In the genomic region with DNA sequence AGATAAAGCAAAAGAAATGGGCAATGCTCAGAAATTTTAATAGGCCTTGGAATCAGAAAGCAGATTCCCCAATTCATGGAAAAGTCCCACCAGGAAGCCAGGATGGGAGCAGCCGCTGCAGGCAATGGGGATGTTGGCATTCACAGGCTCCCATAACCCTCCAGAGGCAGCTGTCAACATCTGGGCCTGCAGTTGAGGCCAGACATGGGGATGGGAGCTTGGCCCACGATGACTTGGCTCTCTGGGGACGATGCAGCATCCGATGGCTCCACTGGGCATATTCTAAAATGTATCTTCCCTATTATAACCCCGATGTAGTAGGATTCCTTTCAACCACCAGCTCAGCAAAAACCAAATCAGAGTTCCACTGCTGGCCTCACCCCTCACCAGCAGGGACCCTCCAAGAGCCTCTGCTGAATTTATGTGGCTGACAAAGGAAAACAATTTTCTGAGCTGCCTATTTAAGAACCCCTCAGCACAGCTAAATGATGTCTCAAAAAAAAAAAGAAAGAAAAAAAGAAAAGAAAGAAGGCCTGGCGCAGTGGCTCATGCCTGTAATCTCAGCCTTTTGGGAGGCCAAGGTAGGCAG, we compare ENCODE assay signal across 12 cellular contexts. TPM values are rescaled to one million over a fixed set of nuclear protein-coding genes. Genes with fewer than 3 reads are reported as not detected.
DNase-seq lines count a peak whose midpoint lies in the region; ATAC-seq and TF ChIP-seq lines count a peak whose summit lies in the region.
"Had no signal": no experiment of that assay in that cellular context is flagged by ENCODE, and none has a peak within 500 bp of the region (broad histone marks: within the 10 kb centered on the region; RNA-seq: fewer than 3 reads in every experiment).

No MANE protein-coding gene starts in this region.

- H3K9ac ChIP-seq in smooth muscle cell (ENCODE audit: low read depth), result no peak overlapping the region

- H3K27me3 ChIP-seq in adrenal gland, result no peaks in the 10 kb centered on the region
- H3K27me3 ChIP-seq in heart left ventricle, result peaks cover 0 to 11% (median 0%) of the 10 kb centered on the region in 9 donors
- no peaks in the 10 kb centered on the region for H3K27me3 ChIP-seq in smooth muscle cell (ENCODE audit: low read depth)
- H3K27me3 ChIP-seq in prostate gland (replicated peaks; ENCODE audit: insufficient read depth), result no peaks in the 10 kb centered on the region

- H4K20me1 ChIP-seq in smooth muscle cell (ENCODE audit: low read depth), result peaks cover 100% of the 10 kb centered on the region

- peaks cover 46 to 90% of the 10 kb centered on the region in 2 donors for H3K4me1 ChIP-seq in adrenal gland (replicated peaks in 1 of 2)
- H3K4me1 ChIP-seq in heart left ventricle, result peaks cover 20 to 99% (median 83%) of the 10 kb centered on the region in 12 donors
- peaks cover 42% of the 10 kb centered on the region for H3K4me1 ChIP-seq in smooth muscle cell (ENCODE audit: low read depth)
- H3K4me1 ChIP-seq in prostate gland (replicated peaks), result no peaks in the 10 kb centered on the region

- peak overlapping the region; percentile 97 for H3K4me2 ChIP-seq in smooth muscle cell

- WGBS in adrenal gland, 4 donors, result 64 to 84% (median 69%) methylated on average over 4 to 6 of the region's 6 CpGs
- WGBS in heart left ventricle, 4 donors, result 45 to 61% (median 50%) methylated on average over 6 of the region's 6 CpGs
- 51% methylated on average over 6 of the region's 6 CpGs for WGBS in smooth muscle cell (ENCODE audit: low lambda C conversion rate)
- 76% methylated on average over 6 of the region's 6 CpGs for WGBS in prostate gland

- peak; percentile 31; the same call in 1 of the 3 replicates for TF ChIP-seq CTCF in GM12872 (IDR thresholded peaks at IDR 0.05; ENCODE audit: insufficient read depth, low read depth, low read length)
- TF ChIP-seq CTCF in adrenal gland (IDR thresholded peaks at IDR 0.05), result peak in 1 of 6 experiments; percentile 8
- peak in 5 of 12 donors; percentile 11 to 26 (median 22) for TF ChIP-seq CTCF in heart left ventricle (IDR thresholded peaks at IDR 0.05)
- TF ChIP-seq CTCF in smooth muscle cell (IDR thresholded peaks at IDR 0.05; ENCODE audit: borderline replicate concordance, insufficient read depth, poor library complexity, severe bottlenecking), result peak; percentile 24
- TF ChIP-seq CTCF in prostate gland (IDR thresholded peaks at IDR 0.05), result no peak

- no peak overlapping the region for H2AFZ ChIP-seq in smooth muscle cell (ENCODE audit: low read depth)

- TF ChIP-seq POLR2A in adrenal gland (IDR thresholded peaks at IDR 0.05), result no peak
- TF ChIP-seq POLR2A in heart left ventricle (IDR thresholded peaks at IDR 0.05), result no peak
- no peak for TF ChIP-seq POLR2A in prostate gland (IDR thresholded peaks at IDR 0.05)

- no peaks in the 10 kb centered on the region for H3K9me3 ChIP-seq in adrenal gland (replicated peaks in 1 of 3)
- H3K9me3 ChIP-seq in heart left ventricle, result no peaks in the 10 kb centered on the region
- H3K9me3 ChIP-seq in smooth muscle cell (replicated peaks; ENCODE audit: low read depth), result no peaks in the 10 kb centered on the region
- no peaks in the 10 kb centered on the region for H3K9me3 ChIP-seq in prostate gland
- H3K9me3 ChIP-seq: spleen had no signal

- H3K4me3 ChIP-seq in adrenal gland (no peak overlapping the region), heart left ventricle (peak overlapping the region in 2 of 12 donors; percentile 9 to 12), smooth muscle cell (no peak overlapping the region), prostate gland (no peak overlapping the region)
- H3K4me3 ChIP-seq: spleen had no signal

- peaks cover 0 to 14% of the 10 kb centered on the region in 2 donors for H3K36me3 ChIP-seq in adrenal gland (replicated peaks in 1 of 2)
- H3K36me3 ChIP-seq in heart left ventricle, result peaks cover 0 to 22% (median 10%) of the 10 kb centered on the region in 9 donors
- H3K36me3 ChIP-seq in smooth muscle cell (ENCODE audit: low read depth), result no peaks in the 10 kb centered on the region
- H3K36me3 ChIP-seq in prostate gland, result no peaks in the 10 kb centered on the region

- DNase-seq in adrenal gland (no peak), heart left ventricle (peak in 2 of 5 donors; percentile 52 to 66), smooth muscle cell (lab: John Stamatoyannopoulos, UW; ENCODE audit: unreplicated experiment) (no peak), superior temporal gyrus (ENCODE audit: extremely low spot score) (no peak), anterior cingulate cortex (lab: John Stamatoyannopoulos, UW) (no peak), prostate gland (ENCODE audit: low spot score) (no peak)
- DNase-seq: naive thymus-derived CD8-positive, alpha-beta T cell; NCI-H2171 treated with DMSO at 0.1 percent for 48 hours; spleen; T-helper 9 cell had no signal

- peaks cover 100% of the 10 kb centered on the region for H3K79me2 ChIP-seq in smooth muscle cell (ENCODE audit: low read depth)

- H3K27ac ChIP-seq in adrenal gland (peak overlapping the region in 4 of 5 donors; percentile 28 to 62 (median 50)), heart left ventricle (peak overlapping the region in 11 of 12 donors; percentile 31 to 97 (median 83)), smooth muscle cell (ENCODE audit: low read depth) (peak overlapping the region; percentile 65), prostate gland (no peak overlapping the region)

- H3F3A ChIP-seq in smooth muscle cell (ENCODE audit: low read depth), result peaks cover 41% of the 10 kb centered on the region

- ATAC-seq in heart left ventricle, result peak in 1 of 4 donors; percentile 19
- ATAC-seq in GM21390 (IDR thresholded peaks at IDR 0.05; ENCODE audit: unreplicated experiment), result no peak
- ATAC-seq: naive thymus-derived CD8-positive, alpha-beta T cell had no signal

- intact Hi-C loops in adrenal gland (cut with DNase I), result no loop called here
- intact Hi-C loops in heart left ventricle (cut with DNase I), result loop anchor here in 5 of 10 donors (2.0 to 10.0 kb wide), 6 partner anchors 21 to 377 kb away; no protein-coding TSS in a partner anchor
- intact Hi-C loops in prostate gland (cut with DNase I), result no loop called here

RNA-seq across cellular contexts. Expression of a gene that starts 7.1 kb away (rescaled TPM):
- total RNA-seq in adrenal gland (10 to 100 TPM; 23.8 to 66.1 (median 37.8) TPM), heart left ventricle (10 to 100 TPM in 5 of 9 donors, 1 to 10 TPM in 4; 4.5 to 21.3 (median 13.8) TPM), smooth muscle cell (62.7 and 74.2 TPM in 2 replicates), prostate gland (10 to 100 TPM in 1 of 2 donors, 1 to 10 TPM in 1; 7.5 to 11.5 TPM)
- polyA plus RNA-seq in adrenal gland (10 to 100 TPM; 17.8 to 23.8 (median 18.4) TPM), heart left ventricle (1 to 10 TPM; 4.5 to 7.2 TPM), smooth muscle cell (47.4 and 49.3 TPM in 2 replicates)
- total RNA-seq: naive thymus-derived CD8-positive, alpha-beta T cell had no signal
- polyA plus RNA-seq: naive thymus-derived CD8-positive, alpha-beta T cell had no signal

Comparison
In these comparisons a context has a peak if more than half of its experiments do, and no peak if none do; other contexts are left out.
1. CTCF ChIP-seq: peak in GM12872 (single experiment) and smooth muscle cell (single experiment); none in prostate gland (0 of 4).
2. H3K27ac ChIP-seq: peak in adrenal gland (4 of 5), heart left ventricle (11 of 12) and smooth muscle cell (single experiment); none in prostate gland (0 of 2).